2 cellular contexts compared by ENCODE assay signal in genomic region chr14:105251920-105252319, GRCh38.
TF ChIP-seq lines count a peak whose summit lies in the region.

No MANE protein-coding gene starts in this region.

TF ChIP-seq in IMR-90, 13 proteins besides CTCF, POLR2A, EP300 and RAD21:
- TF ChIP-seq FOS (IDR thresholded peaks at IDR 0.05; ENCODE audit: low read depth, low read length): no peak
- TF ChIP-seq, protein P1, sequence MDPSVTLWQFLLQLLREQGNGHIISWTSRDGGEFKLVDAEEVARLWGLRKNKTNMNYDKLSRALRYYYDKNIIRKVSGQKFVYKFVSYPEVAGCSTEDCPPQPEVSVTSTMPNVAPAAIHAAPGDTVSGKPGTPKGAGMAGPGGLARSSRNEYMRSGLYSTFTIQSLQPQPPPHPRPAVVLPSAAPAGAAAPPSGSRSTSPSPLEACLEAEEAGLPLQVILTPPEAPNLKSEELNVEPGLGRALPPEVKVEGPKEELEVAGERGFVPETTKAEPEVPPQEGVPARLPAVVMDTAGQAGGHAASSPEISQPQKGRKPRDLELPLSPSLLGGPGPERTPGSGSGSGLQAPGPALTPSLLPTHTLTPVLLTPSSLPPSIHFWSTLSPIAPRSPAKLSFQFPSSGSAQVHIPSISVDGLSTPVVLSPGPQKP (IDR thresholded peaks at IDR 0.05; ENCODE audit: borderline replicate concordance, low read depth, low read length): no peak
- no peak for TF ChIP-seq RFX5 (IDR thresholded peaks at IDR 0.05; ENCODE audit: low read depth, low read length)
- no peak for TF ChIP-seq MXI1 (IDR thresholded peaks at IDR 0.05; ENCODE audit: borderline replicate concordance, low read depth, low read length)
- TF ChIP-seq BHLHE40 (IDR thresholded peaks at IDR 0.05; ENCODE audit: low read depth, low read length): no peak
- no peak for TF ChIP-seq SMC3 (IDR thresholded peaks at IDR 0.05; ENCODE audit: low read depth, low read length)
- TF ChIP-seq USF2 (IDR thresholded peaks at IDR 0.05; ENCODE audit: low read depth, low read length): no peak
- no peak for TF ChIP-seq CHD1 (IDR thresholded peaks at IDR 0.05; ENCODE audit: low read depth, low read length)
- TF ChIP-seq MAFK (IDR thresholded peaks at IDR 0.05; ENCODE audit: low read depth, low read length): no peak
- TF ChIP-seq RCOR1 (IDR thresholded peaks at IDR 0.05; ENCODE audit: insufficient replicate concordance, low read length): no peak
- TF ChIP-seq NFE2L2 (IDR thresholded peaks at IDR 0.05; ENCODE audit: low read depth, low read length): no peak
- TF ChIP-seq MAZ (IDR thresholded peaks at IDR 0.05; ENCODE audit: borderline replicate concordance, low read depth, low read length): no peak

TF ChIP-seq in H1, 55 proteins besides CTCF, POLR2A, EP300 and RAD21:
- no peak for TF ChIP-seq JUND (IDR thresholded peaks at IDR 0.05; ENCODE audit: low read length)
- no peak for TF ChIP-seq TEAD4 (IDR thresholded peaks at IDR 0.05; ENCODE audit: low read depth, low read length)
- TF ChIP-seq KDM4A (IDR thresholded peaks at IDR 0.05; ENCODE audit: low read depth, low read length, severe bottlenecking): no peak
- no peak for TF ChIP-seq NRF1 (IDR thresholded peaks at IDR 0.05; ENCODE audit: low read depth, low read length)
- TF ChIP-seq NANOG (IDR thresholded peaks at IDR 0.05; ENCODE audit: insufficient read depth, low read depth, low read length, poor library complexity, severe bottlenecking): no peak
- TF ChIP-seq EZH2 (IDR thresholded peaks at IDR 0.05; ENCODE audit: low read depth, low read length, severe bottlenecking): no peak
- no peak for TF ChIP-seq CREB1 (IDR thresholded peaks at IDR 0.05)
- TF ChIP-seq MAFK (IDR thresholded peaks at IDR 0.05; ENCODE audit: low read depth, low read length): no peak
- TF ChIP-seq RBBP5 (IDR thresholded peaks at IDR 0.05; ENCODE audit: borderline replicate concordance, low read depth, low read length): no peak
- TF ChIP-seq EGR1 (IDR thresholded peaks at IDR 0.05; ENCODE audit: borderline replicate concordance, low read depth, low read length): no peak
- TF ChIP-seq SRF (IDR thresholded peaks at IDR 0.05; ENCODE audit: low read depth, low read length): no peak
- no peak for TF ChIP-seq YY1 (IDR thresholded peaks at IDR 0.05; ENCODE audit: low read depth, low read length)
- TF ChIP-seq CHD1 (IDR thresholded peaks at IDR 0.05; ENCODE audit: low read depth, low read length): no peak
TF ChIP-seq in H1: peak in this region for 0.
